25 cellular contexts compared by ENCODE assay signal in genomic region chr7:117781707-117782106, GRCh38.
DNase-seq lines count a peak whose midpoint lies in the region; ATAC-seq and TF ChIP-seq lines count a peak whose summit lies in the region.
"Had no signal": no experiment of that assay in that cellular context is flagged by ENCODE, and none has a peak within 500 bp of the region (broad histone marks: within the 10 kb centered on the region; RNA-seq: fewer than 3 reads in every experiment).

No MANE protein-coding gene starts in this region.

- H3K9me3 Mint-ChIP-seq in activated naive CD8-positive, alpha-beta T cell treated with anti-CD3 and anti-CD28 coated beads, Interleukin-2, amount 50 U/mL, for 24 hours, result no peaks in the 10 kb centered on the region
- H3K9me3 Mint-ChIP-seq: CD4-positive, alpha-beta T cell; neural crest cell had no signal

- no peak overlapping the region for H3K14ac ChIP-seq in trophoblast cell (ENCODE audit: low read length)

- H3K18ac ChIP-seq in trophoblast cell (ENCODE audit: low read length), result no peak overlapping the region

- peaks cover 3% of the 10 kb centered on the region for H3K79me1 ChIP-seq in trophoblast cell (ENCODE audit: low read length)

- TF ChIP-seq CTCF in RWPE2 (IDR thresholded peaks at IDR 0.05; ENCODE audit: poor library complexity, severe bottlenecking), result no peak
- no peak for TF ChIP-seq CTCF in fibroblast of lung (conservative IDR thresholded peaks at IDR 0.05 in 1 of 2, IDR thresholded peaks at IDR 0.05 in 1 of 2; ENCODE audit: low read depth in 1 of 2, low read length in 2 of 2)

- H3K36me3 ChIP-seq in RWPE2 (ENCODE audit: low read depth) (no peaks in the 10 kb centered on the region), fibroblast of lung (ENCODE audit: control insufficient read depth, insufficient read depth, low read length) (no peaks in the 10 kb centered on the region), trophoblast cell (ENCODE audit: control insufficient read depth in 1 of 2, insufficient read depth in 2 of 2, low read length in 2 of 2) (peaks cover 5 to 7% of the 10 kb centered on the region in 2 experiments)
- H3K36me3 ChIP-seq: adrenal gland, cardiac muscle cell, MG63, thoracic aorta had no signal

- H3K27ac ChIP-seq in RWPE2 (ENCODE audit: poor library complexity, severe bottlenecking), result no peak overlapping the region
- no peak overlapping the region for H3K27ac ChIP-seq in fibroblast of lung (ENCODE audit: insufficient read depth, low read length)
- H3K27ac ChIP-seq in trophoblast cell (ENCODE audit: low read depth, low read length), result peak overlapping the region; percentile 25
- H3K27ac ChIP-seq: adrenal gland, psoas muscle had no signal

- H3K4ac ChIP-seq in trophoblast cell (ENCODE audit: low read depth, low read length), result no peak overlapping the region

- H2BK12ac ChIP-seq in trophoblast cell (ENCODE audit: low read length), result peak overlapping the region; percentile 76

- H2AK5ac ChIP-seq in trophoblast cell (ENCODE audit: low read length), result no peak overlapping the region

- H3K9ac ChIP-seq in fibroblast of lung (ENCODE audit: insufficient read depth, low read length) (no peak overlapping the region), trophoblast cell (ENCODE audit: low read length) (no peak overlapping the region)

- H3K79me2 ChIP-seq in fibroblast of lung (ENCODE audit: control insufficient read depth, insufficient read depth, low read length) (no peaks in the 10 kb centered on the region), trophoblast cell (ENCODE audit: control insufficient read depth, insufficient read depth, low read length, poor library complexity) (no peaks in the 10 kb centered on the region)

- H2AFZ ChIP-seq in fibroblast of lung (ENCODE audit: low read length) (no peak overlapping the region), trophoblast cell (ENCODE audit: insufficient read depth, low read length, poor library complexity) (no peak overlapping the region)

- no peak overlapping the region for H3K4me3 Mint-ChIP-seq in activated naive CD8-positive, alpha-beta T cell treated with anti-CD3 and anti-CD28 coated beads, Interleukin-2, amount 50 U/mL, for 24 hours
- H3K4me3 Mint-ChIP-seq: CD4-positive, alpha-beta T cell; neural crest cell had no signal

- H3K27me3 ChIP-seq in RWPE2 (ENCODE audit: insufficient read depth, poor library complexity, severe bottlenecking) (no peaks in the 10 kb centered on the region), fibroblast of lung (ENCODE audit: control insufficient read depth, insufficient read depth, low read length) (no peaks in the 10 kb centered on the region), trophoblast cell (ENCODE audit: insufficient read depth, low read length) (no peaks in the 10 kb centered on the region)
- H3K27me3 ChIP-seq: adrenal gland, cardiac muscle cell, MG63 had no signal

- peak; percentile 62 for ATAC-seq in RWPE2 (ENCODE audit: low read depth)
- no peak for ATAC-seq in activated naive CD8-positive, alpha-beta T cell treated with anti-CD3 and anti-CD28 coated beads, Interleukin-2, amount 50 U/mL, for 24 hours
- ATAC-seq in GM21723 (IDR thresholded peaks at IDR 0.05; ENCODE audit: unreplicated experiment), result no peak
- ATAC-seq: esophagus mucosa, left ventricle myocardium superior, mucosa of descending colon, psoas muscle had no signal

- peak; percentile 15 for DNase-seq in HT-29 (ENCODE audit: low spot score)
- DNase-seq in RWPE2 (ENCODE audit: low spot score), result no peak
- peak; percentile 6 to 40 for DNase-seq in fibroblast of lung (ENCODE audit: low read depth in 2 of 2)
- peak; percentile 5 to 75 for DNase-seq in trophoblast cell
- no peak for DNase-seq in activated naive CD8-positive, alpha-beta T cell treated with anti-CD3 and anti-CD28 coated beads, Interleukin-2, amount 50 U/mL, for 24 hours
- DNase-seq in activated CD4-positive, alpha-beta T cell treated with anti-CD3 and anti-CD28 coated beads for 4 hours, result no peak
- DNase-seq: activated CD4-positive, alpha-beta T cell treated with anti-CD3 and anti-CD28 coated beads, Interleukin-2, amount 50 U/mL, for 1 hour; activated CD8-positive, alpha-beta memory T cell treated with anti-CD3 and anti-CD28 coated beads, Interleukin-2, amount 50 U/mL, for 48 hours; adrenal gland; CD4-positive, alpha-beta T cell; DMS153; left ventricle myocardium superior; MG63; mucosa of descending colon; NCI-H1436 treated with DMSO at 0.1 percent for 48 hours; NCI-H748 treated with DMSO at 0.1 percent for 48 hours; OCI-M1; psoas muscle; stimulated activated CD4-positive, alpha-beta T cell treated with anti-CD3 and anti-CD28 coated beads, Interleukin-2, amount 100 ng/mL, for 24 hours; stimulated activated naive CD4-positive, alpha-beta T cell had no signal

- no peak overlapping the region for H3K23ac ChIP-seq in trophoblast cell (ENCODE audit: low read length)

- H3K27ac Mint-ChIP-seq in activated naive CD8-positive, alpha-beta T cell treated with anti-CD3 and anti-CD28 coated beads, Interleukin-2, amount 50 U/mL, for 24 hours, result no peak overlapping the region
- H3K27ac Mint-ChIP-seq: CD4-positive, alpha-beta T cell had no signal

- H3K4me2 ChIP-seq in fibroblast of lung (ENCODE audit: extremely low read depth, insufficient read depth, low read length), result no peak overlapping the region
- H3K4me2 ChIP-seq in trophoblast cell (ENCODE audit: low read length), result no peak overlapping the region

- H3K36me3 Mint-ChIP-seq in activated naive CD8-positive, alpha-beta T cell treated with anti-CD3 and anti-CD28 coated beads, Interleukin-2, amount 50 U/mL, for 24 hours (ENCODE audit: low read depth), result no peaks in the 10 kb centered on the region

- H2BK5ac ChIP-seq in trophoblast cell (ENCODE audit: low read depth, low read length, poor library complexity), result peak overlapping the region; percentile 40

- H3K4me1 ChIP-seq in RWPE2 (ENCODE audit: insufficient read depth, poor library complexity, severe bottlenecking), result peaks cover 7% of the 10 kb centered on the region
- peaks cover 6% of the 10 kb centered on the region for H3K4me1 ChIP-seq in fibroblast of lung (ENCODE audit: control insufficient read depth, extremely low read depth, insufficient read depth, low read length)
- H3K4me1 ChIP-seq in trophoblast cell (ENCODE audit: control insufficient read depth in 1 of 2, insufficient read depth in 2 of 2, low read length in 2 of 2), result peaks cover 0 to 3% of the 10 kb centered on the region in 2 experiments
- H3K4me1 ChIP-seq: adrenal gland, psoas muscle had no signal

- H3K27me3 Mint-ChIP-seq in activated naive CD8-positive, alpha-beta T cell treated with anti-CD3 and anti-CD28 coated beads, Interleukin-2, amount 50 U/mL, for 24 hours, result no peaks in the 10 kb centered on the region

- H4K91ac ChIP-seq in trophoblast cell (ENCODE audit: low read depth, low read length), result peak overlapping the region; percentile 55

- H3K4me1 Mint-ChIP-seq in activated naive CD8-positive, alpha-beta T cell treated with anti-CD3 and anti-CD28 coated beads, Interleukin-2, amount 50 U/mL, for 24 hours, result no peaks in the 10 kb centered on the region
- H3K4me1 Mint-ChIP-seq: neural crest cell had no signal

- peak overlapping the region; percentile 33 for H2BK120ac ChIP-seq in trophoblast cell (ENCODE audit: insufficient read depth, low read length, poor library complexity)

- H3K9me3 ChIP-seq in RWPE2 (ENCODE audit: severe bottlenecking) (no peaks in the 10 kb centered on the region), fibroblast of lung (ENCODE audit: control insufficient read depth, insufficient read depth, low read depth, low read length) (no peaks in the 10 kb centered on the region), trophoblast cell (ENCODE audit: insufficient read depth, low read depth, low read length) (no peaks in the 10 kb centered on the region)
- H3K9me3 ChIP-seq: adrenal gland, MG63, mucosa of descending colon, psoas muscle, thoracic aorta had no signal

- H4K8ac ChIP-seq in trophoblast cell (ENCODE audit: low read depth, low read length), result peak overlapping the region; percentile 28

- no peak overlapping the region for H4K12ac ChIP-seq in trophoblast cell (ENCODE audit: low read depth, low read length)

- H4K20me1 ChIP-seq in fibroblast of lung (ENCODE audit: control insufficient read depth, extremely low read depth, insufficient read depth, low read length), result no peaks in the 10 kb centered on the region

- no peak overlapping the region for H3K4me3 ChIP-seq in RWPE2 (ENCODE audit: severe bottlenecking)
- no peak overlapping the region for H3K4me3 ChIP-seq in fibroblast of lung (replicated peaks in 1 of 4; ENCODE audit: control extremely low read depth in 1 of 4, insufficient read depth in 1 of 4, low read depth in 3 of 4, low read length in 4 of 4)
- H3K4me3 ChIP-seq in trophoblast cell (ENCODE audit: low read depth, low read length), result no peak overlapping the region
- H3K4me3 ChIP-seq: adrenal gland, cardiac muscle cell, MG63, mucosa of descending colon, psoas muscle had no signal

- WGBS in trophoblast cell (ENCODE audit: extremely low coverage, insufficient coverage, insufficient read length), result no CpG with 5 or more reads among the region's 2 CpGs

Comparison
In these comparisons a context has a peak if more than half of its experiments do, and no peak if none do; other contexts are left out.
1. DNase-seq: peak in HT-29 (single experiment), fibroblast of lung (2 of 2) and trophoblast cell (2 of 2); none in RWPE2 (single experiment), activated naive CD8-positive, alpha-beta T cell treated with anti-CD3 and anti-CD28 coated beads, Interleukin-2, amount 50 U/mL, for 24 hours (single experiment) and activated CD4-positive, alpha-beta T cell treated with anti-CD3 and anti-CD28 coated beads for 4 hours (0 of 2).